ENCODE assay signal across 8 cellular contexts in genomic region chr15:99251436-99251821, GRCh38. TPM values are rescaled to one million over a fixed set of nuclear protein-coding genes. Genes with fewer than 3 reads are reported as not detected.
DNase-seq lines count a peak whose midpoint lies in the region; ATAC-seq and TF ChIP-seq lines count a peak whose summit lies in the region.

LRRC28 (plus strand) TSS chr15:99251481; CDS start chr15:99255958, 4,477 bp downstream.

- peak; percentile 85 for TF ChIP-seq POLR2A in GM18505 (IDR thresholded peaks at IDR 0.05; ENCODE audit: borderline replicate concordance, extremely low read depth, insufficient read depth, insufficient read length)
- TF ChIP-seq POLR2A in body of pancreas (IDR thresholded peaks at IDR 0.05), result peak; percentile 86 to 95 (median 93)

- no peak for DNase-seq in body of pancreas
- DNase-seq in kidney epithelial cell (ENCODE audit: low read depth), result no peak
- no peak for DNase-seq in NCI-H128 (lab: John Stamatoyannopoulos, UW; ENCODE audit: unreplicated experiment)
- DNase-seq in GOT3 (lab: John Stamatoyannopoulos, UW), result no peak

- H3K27ac ChIP-seq in HUES6 (ENCODE audit: low read depth, low read length) (peak within 1 kb of the TSS; percentile 71; the same call in 1 of the 2 replicates), body of pancreas (peak within 1 kb of the TSS; percentile 86 to 97 (median 92)), stomach smooth muscle (ENCODE audit: low read length) (peak within 1 kb of the TSS; percentile 95)

- H3K9ac ChIP-seq in HUES6 (ENCODE audit: low read length) (peak within 1 kb of the TSS; percentile 96), stomach smooth muscle (ENCODE audit: low read length in 2 of 2) (peak within 1 kb of the TSS; percentile 87 to 96)

- no peaks in the 10 kb centered on the region for H3K9me3 ChIP-seq in HUES6 (ENCODE audit: control insufficient read depth, insufficient read depth, low read depth, low read length)
- no peaks in the 10 kb centered on the region for H3K9me3 ChIP-seq in body of pancreas
- H3K9me3 ChIP-seq in stomach smooth muscle (ENCODE audit: control insufficient read depth in 2 of 2, low read length in 2 of 2), result no peaks in the 10 kb centered on the region

- 0% methylated on average over 13 to 33 of the region's 41 CpGs for WGBS in body of pancreas, 2 donors

- TF ChIP-seq CTCF in body of pancreas (IDR thresholded peaks at IDR 0.05) (no peak), kidney epithelial cell (IDR thresholded peaks at IDR 0.05; ENCODE audit: insufficient read depth, low read length, poor library complexity, severe bottlenecking) (no peak)

- ATAC-seq in GM18505 (IDR thresholded peaks at IDR 0.05; ENCODE audit: unreplicated experiment) (no peak), body of pancreas (peak; percentile 38), HG03097 (IDR thresholded peaks at IDR 0.05; ENCODE audit: low FRiP score, unreplicated experiment) (no peak)

- intact Hi-C loops in body of pancreas (cut with DNase I), result no loop called here

- H3K4me1 ChIP-seq in HUES6 (ENCODE audit: control insufficient read depth, insufficient read depth, low read length), result 0 out of 2 replicates have a peak, but pooled peaks cover 13% of the 10 kb centered on the region
- peaks cover 56% of the 10 kb centered on the region for H3K4me1 ChIP-seq in body of pancreas
- peaks cover 7% of the 10 kb centered on the region for H3K4me1 ChIP-seq in stomach smooth muscle (ENCODE audit: control insufficient read depth, insufficient read depth, low read length)

- no peaks in the 10 kb centered on the region for H3K27me3 ChIP-seq in HUES6 (ENCODE audit: control insufficient read depth, insufficient read depth, low read length)
- no peaks in the 10 kb centered on the region for H3K27me3 ChIP-seq in body of pancreas
- H3K27me3 ChIP-seq in kidney epithelial cell (ENCODE audit: control insufficient read depth, insufficient read depth, low read length), result no peaks in the 10 kb centered on the region
- H3K27me3 ChIP-seq in stomach smooth muscle (ENCODE audit: control insufficient read depth in 1 of 2, insufficient read depth in 2 of 2, low read length in 2 of 2), result no peaks in the 10 kb centered on the region

- H3K36me3 ChIP-seq in HUES6 (ENCODE audit: control insufficient read depth, insufficient read depth, low read length), result no peaks in the 10 kb centered on the region
- no peaks in the 10 kb centered on the region for H3K36me3 ChIP-seq in body of pancreas (replicated peaks in 1 of 2; ENCODE audit: insufficient read depth in 1 of 2, low read depth in 2 of 2)
- H3K36me3 ChIP-seq in kidney epithelial cell (ENCODE audit: control insufficient read depth, insufficient read depth, low read length), result no peaks in the 10 kb centered on the region
- H3K36me3 ChIP-seq in stomach smooth muscle (ENCODE audit: control insufficient read depth in 2 of 2, insufficient read depth in 2 of 2, low read length in 2 of 2), result peaks cover 0 to 4% of the 10 kb centered on the region in 2 donors

- H3K4me3 ChIP-seq in HUES6 (ENCODE audit: low read depth, low read length) (peak within 1 kb of the TSS; percentile 95), body of pancreas (peak within 1 kb of the TSS; percentile 33 to 82), kidney epithelial cell (ENCODE audit: low read depth, low read length) (peak within 1 kb of the TSS; percentile 90), stomach smooth muscle (ENCODE audit: low read length in 2 of 2) (peak within 1 kb of the TSS; percentile 94 to 95)

RNA-seq across cellular contexts. Expression of gene LRRC28, which starts in this region (rescaled TPM):
- 10 to 100 TPM; 13.0 to 59.3 TPM for total RNA-seq in body of pancreas
- total RNA-seq in kidney epithelial cell, result 28.0 and 34.2 TPM in 2 replicates
